18 cellular contexts compared by ENCODE assay signal in genomic region chr2:191178066-191178701, GRCh38. TPM values are rescaled to one million over a fixed set of nuclear protein-coding genes. Genes with fewer than 3 reads are reported as not detected.
A peak's percentile ranks its signal among the peaks of the same experiment; 100 is the strongest.
DNase-seq lines count a peak whose midpoint lies in the region; ATAC-seq, FAIRE-seq and TF ChIP-seq lines count a peak whose summit lies in the region.
"Had no signal": no experiment of that assay in that cellular context is flagged by ENCODE, and none has a peak within 500 bp of the region (broad histone marks: within the 10 kb centered on the region; RNA-seq: fewer than 3 reads in every experiment).

No MANE protein-coding gene starts in this region.

- TF ChIP-seq EP300 in A549 (IDR thresholded peaks at IDR 0.05) = no peak; a peak in 1 of 5 replicates

- H4K20me1 ChIP-seq in GM23248 (ENCODE audit: insufficient read depth) = no peaks in the 10 kb centered on the region

- H3K9me2 ChIP-seq in GM23248 (ENCODE audit: insufficient read depth) = no peaks in the 10 kb centered on the region

- no peaks in the 10 kb centered on the region for H3K79me2 ChIP-seq in GM23248 (ENCODE audit: insufficient read depth)

- H3K27me3 ChIP-seq in GM23248 (replicated peaks; ENCODE audit: insufficient read depth) = no peaks in the 10 kb centered on the region
- H3K27me3 ChIP-seq in colonic mucosa = no peaks in the 10 kb centered on the region
- H3K27me3 ChIP-seq: Peyer's patch had no signal

- H3K9ac ChIP-seq in GM23248 (no peak overlapping the region; the same call in 1 of the 2 replicates), colonic mucosa (ENCODE audit: low read depth in 2 of 2, low read length in 2 of 2) (no peak overlapping the region)

- H2AFZ ChIP-seq in GM23248 = no peak overlapping the region; the same call in 1 of the 2 replicates

- 2% methylated on average over 2 of the region's 2 CpGs for WGBS in A549 (ENCODE audit: missing lambda C conversion rate)
- 75 to 84% methylated on average over 2 of the region's 2 CpGs for WGBS in GM23248 (ENCODE audit: low coverage in 1 of 2, low lambda C conversion rate in 2 of 2, missing lambda C conversion rate in 2 of 2), 2 experiments

- H3K9me3 ChIP-seq in A549 = no peaks in the 10 kb centered on the region
- H3K9me3 ChIP-seq in GM23248 (ENCODE audit: low read depth) = no peaks in the 10 kb centered on the region
- H3K9me3 ChIP-seq in colonic mucosa = no peaks in the 10 kb centered on the region
- H3K9me3 ChIP-seq: Peyer's patch had no signal

- TF ChIP-seq POLR2A in A549 (IDR thresholded peaks at IDR 0.05; ENCODE audit: low read length) = no peak

- FAIRE-seq in A549 (lab: Jason Lieb, UNC) = peak; percentile 46
- FAIRE-seq: GM19239 had no signal

- intact Hi-C loops in colonic mucosa (cut with DNase I) = no loop called here

- TF ChIP-seq CTCF in A549 (IDR thresholded peaks at IDR 0.05) (no peak), colonic mucosa (IDR thresholded peaks at IDR 0.05) (no peak)

- peak overlapping the region; percentile 61 for H3K4me2 ChIP-seq in A549
- H3K4me2 ChIP-seq in GM23248 (ENCODE audit: unreplicated experiment) = no peak overlapping the region

- no peak for TF ChIP-seq RAD21 in A549 (conservative IDR thresholded peaks at IDR 0.05 in 1 of 2, IDR thresholded peaks at IDR 0.05 in 1 of 2)

- H3K27ac ChIP-seq in A549 (peak overlapping the region; percentile 68 to 77), GM23248 (peak overlapping the region; percentile 67), colonic mucosa (peak overlapping the region; percentile 56)

- H3K4me3 ChIP-seq in A549 (no peak overlapping the region), GM23248 (no peak overlapping the region), colonic mucosa (no peak overlapping the region)
- H3K4me3 ChIP-seq: Peyer's patch had no signal

- ATAC-seq in A549 (peak; percentile 46 to 71; a peak in 4 of 6 replicates), left lobe of liver (peak; percentile 78), GM21786 (IDR thresholded peaks at IDR 0.05; ENCODE audit: unreplicated experiment) (no peak)

- H3K36me3 ChIP-seq in GM23248 (ENCODE audit: low read depth) (no peaks in the 10 kb centered on the region), colonic mucosa (no peaks in the 10 kb centered on the region)
- H3K36me3 ChIP-seq: Peyer's patch had no signal

- POLR2A ChIA-PET in A549 (lab: Yijun Ruan, JAX) = no interaction called here

- peak in 1 of 2 experiments; percentile 48 for DNase-seq in A549 (ENCODE audit: low read depth in 1 of 2, low spot score in 1 of 2)
- DNase-seq in GM23248 = no peak
- no peak for DNase-seq in colonic mucosa
- no peak for DNase-seq in left lobe of liver (ENCODE audit: low spot score)
- no peak for DNase-seq in NCI-H1436 (lab: John Stamatoyannopoulos, UW)
- no peak for DNase-seq in NCI-H146 treated with DMSO at 0.1 percent for 48 hours (lab: John Stamatoyannopoulos, UW; ENCODE audit: unreplicated experiment)
- DNase-seq in middle frontal gyrus (ENCODE audit: extremely low spot score, low spot score) = no peak
- DNase-seq: H7, Karpas-422, MM.1S, NCI-H1092 treated with DMSO at 0.1 percent for 48 hours, NCI-H1694 treated with DMSO at 0.1 percent for 48 hours, NCI-H2107, NCI-H524 treated with DMSO at 0.1 percent for 48 hours, Peyer's patch, SHP77 had no signal

- H3K4me1 ChIP-seq in A549 = peaks cover 78% of the 10 kb centered on the region
- peaks cover 28% of the 10 kb centered on the region for H3K4me1 ChIP-seq in GM23248 (ENCODE audit: insufficient read depth)
- H3K4me1 ChIP-seq in colonic mucosa = peaks cover 9% of the 10 kb centered on the region

- CTCF ChIA-PET in A549 (lab: Yijun Ruan, JAX) = interaction anchor here (0.9 to 3.3 kb wide), 4 partner anchors 13 to 343 kb away, joined by 3 to 16 read pairs (median 10); no protein-coding TSS in a partner anchor

- in situ Hi-C loops in GM23248 (cut with MboI) = no loop called here

- H3F3A ChIP-seq in GM23248 (ENCODE audit: insufficient read depth) = peaks cover 12% of the 10 kb centered on the region; the same call in 1 of the 2 replicates

TF ChIP-seq in A549, 52 proteins besides CTCF, POLR2A, EP300 and RAD21:
- TF ChIP-seq CBX8 (IDR thresholded peaks at IDR 0.05) (no peak), RARB (CRISPR knock-in tag; IDR thresholded peaks at IDR 0.05) (no peak), SMC3 (IDR thresholded peaks at IDR 0.05) (no peak), GATA3 (IDR thresholded peaks at IDR 0.05; ENCODE audit: borderline replicate concordance) (peak; percentile 38; the same call in 1 of the 2 replicates), CEBPB (IDR thresholded peaks at IDR 0.05) (peak in 1 of 2 experiments; percentile 72; a peak in 2 of 4 replicates)
TF ChIP-seq in A549: peak in this region for 2.

RNA-seq across cellular contexts. Expression of gene STAT4, which starts 27.4 kb away (rescaled TPM):
- polyA plus RNA-seq in A549 (2011; rRNA removed) (32.4 and 34.4 TPM in 2 replicates), A549 (2017; fragmentation: RNase III; extraction: RNeasy Plus Mini Kit Qiagen cat#74134 plus additional on column Dnase treatment) (11.6 to 14.0 TPM (median 11.7 TPM) in 3 replicates), GM23248 (2016; fragmentation: Nextera tagmentation; extraction: Ambion mirVana) (1.9 and 2.2 TPM in 2 replicates)
- polyA plus RNA-seq in A549 (2012; cell fraction: cytosol; rRNA removed) = 5.2 and 6.9 TPM in 2 replicates
- polyA plus RNA-seq in A549 (2012; cell fraction: nucleus; rRNA removed) = 3.2 and 5.4 TPM in 2 replicates
- polyA minus RNA-seq in A549 (2011; rRNA and poly(A)+ RNA removed) = 15.4 and 26.1 TPM in 2 replicates
- 1.5 and 3.2 TPM in 2 replicates for total RNA-seq in GM23248 (2014; rRNA removed; shearing (Covaris generic))
- total RNA-seq in colonic mucosa (1 to 10 TPM; 2.0 to 2.1 TPM), left lobe of liver (0.98 TPM)
